In the genomic region with DNA sequence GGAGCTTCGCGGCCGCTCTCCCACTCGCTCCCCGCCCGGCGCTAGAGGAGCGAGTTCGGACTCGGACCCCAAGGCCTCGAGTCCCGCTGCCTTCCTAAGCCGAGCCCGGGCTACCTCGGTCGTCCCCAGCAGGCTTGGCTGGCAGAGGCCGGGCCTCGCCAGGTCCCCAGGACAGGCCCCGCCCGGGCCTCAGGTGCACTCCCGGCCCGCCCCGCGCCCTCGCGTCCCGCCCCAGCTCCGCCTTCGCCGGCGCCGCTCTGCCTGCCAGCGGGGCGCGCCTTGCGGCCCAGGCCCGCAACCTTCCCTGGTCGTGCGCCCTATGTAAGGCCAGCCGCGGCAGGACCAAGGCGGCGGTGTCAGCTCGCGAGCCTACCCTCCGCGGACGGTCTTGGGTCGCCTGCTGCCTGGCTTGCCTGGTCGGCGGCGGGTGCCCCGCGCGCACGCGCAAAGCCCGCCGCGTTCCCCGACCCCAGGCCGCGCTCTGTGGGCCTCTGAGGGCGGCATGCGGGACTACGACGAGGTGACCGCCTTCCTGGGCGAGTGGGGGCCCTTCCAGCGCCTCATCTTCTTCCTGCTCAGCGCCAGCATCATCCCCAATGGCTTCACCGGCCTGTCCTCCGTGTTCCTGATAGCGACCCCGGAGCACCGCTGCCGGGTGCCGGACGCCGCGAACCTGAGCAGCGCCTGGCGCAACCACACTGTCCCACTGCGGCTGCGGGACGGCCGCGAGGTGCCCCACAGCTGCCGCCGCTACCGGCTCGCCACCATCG, we compare ENCODE assay signal across 1 cellular context.
A peak's percentile ranks its signal among the peaks of the same experiment; 100 is the strongest.
TF ChIP-seq lines count a peak whose summit lies in the region.

TSS of gene SLC22A5 (plus strand) at position 240 of the 770 bp plus-strand sequence. CDS start at position 503, 263 bp downstream.

TF ChIP-seq in K562, 482 proteins besides CTCF, POLR2A, EP300 and RAD21 (continued from another document and continues in another):
- no peak for TF ChIP-seq ZNF436 (CRISPR knock-in tag; IDR thresholded peaks at IDR 0.05)
- peak; percentile 41; the same call in 1 of the 2 replicates for TF ChIP-seq EGR1 (conservative IDR thresholded peaks at IDR 0.05)
- TF ChIP-seq ZBTB9 (CRISPR knock-in tag; IDR thresholded peaks at IDR 0.05) = 0 out of 2 replicates have a peak, but pooled peaks have one; percentile 12
- peak; percentile 67; the same call in 1 of the 2 replicates for TF ChIP-seq ZBTB7A (IDR thresholded peaks at IDR 0.05; ENCODE audit: borderline replicate concordance, control insufficient read depth, low read depth, low read length)
- no peak for TF ChIP-seq SAFB (IDR thresholded peaks at IDR 0.05; ENCODE audit: borderline replicate concordance, low read depth, low read length)
- TF ChIP-seq RBBP5 (IDR thresholded peaks at IDR 0.05; ENCODE audit: borderline replicate concordance, insufficient read depth, low read length, poor library complexity, severe bottlenecking) = peak; percentile 93
- TF ChIP-seq, protein P1, sequence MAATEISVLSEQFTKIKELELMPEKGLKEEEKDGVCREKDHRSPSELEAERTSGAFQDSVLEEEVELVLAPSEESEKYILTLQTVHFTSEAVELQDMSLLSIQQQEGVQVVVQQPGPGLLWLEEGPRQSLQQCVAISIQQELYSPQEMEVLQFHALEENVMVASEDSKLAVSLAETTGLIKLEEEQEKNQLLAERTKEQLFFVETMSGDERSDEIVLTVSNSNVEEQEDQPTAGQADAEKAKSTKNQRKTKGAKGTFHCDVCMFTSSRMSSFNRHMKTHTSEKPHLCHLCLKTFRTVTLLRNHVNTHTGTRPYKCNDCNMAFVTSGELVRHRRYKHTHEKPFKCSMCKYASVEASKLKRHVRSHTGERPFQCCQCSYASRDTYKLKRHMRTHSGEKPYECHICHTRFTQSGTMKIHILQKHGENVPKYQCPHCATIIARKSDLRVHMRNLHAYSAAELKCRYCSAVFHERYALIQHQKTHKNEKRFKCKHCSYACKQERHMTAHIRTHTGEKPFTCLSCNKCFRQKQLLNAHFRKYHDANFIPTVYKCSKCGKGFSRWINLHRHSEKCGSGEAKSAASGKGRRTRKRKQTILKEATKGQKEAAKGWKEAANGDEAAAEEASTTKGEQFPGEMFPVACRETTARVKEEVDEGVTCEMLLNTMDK (IDR thresholded peaks at IDR 0.05; ENCODE audit: borderline replicate concordance, insufficient read depth, low read depth, low read length, poor library complexity, severe bottlenecking) = peak; percentile 20
- TF ChIP-seq MNT (conservative IDR thresholded peaks at IDR 0.05) = peak in 1 of 2 experiments; percentile 34; a peak in 1 of 4 replicates
- TF ChIP-seq POLR2H (tag; IDR thresholded peaks at IDR 0.05; ENCODE audit: low read depth) = 0 out of 2 replicates have a peak, but pooled peaks have one; percentile 8
- TF ChIP-seq, protein P2, sequence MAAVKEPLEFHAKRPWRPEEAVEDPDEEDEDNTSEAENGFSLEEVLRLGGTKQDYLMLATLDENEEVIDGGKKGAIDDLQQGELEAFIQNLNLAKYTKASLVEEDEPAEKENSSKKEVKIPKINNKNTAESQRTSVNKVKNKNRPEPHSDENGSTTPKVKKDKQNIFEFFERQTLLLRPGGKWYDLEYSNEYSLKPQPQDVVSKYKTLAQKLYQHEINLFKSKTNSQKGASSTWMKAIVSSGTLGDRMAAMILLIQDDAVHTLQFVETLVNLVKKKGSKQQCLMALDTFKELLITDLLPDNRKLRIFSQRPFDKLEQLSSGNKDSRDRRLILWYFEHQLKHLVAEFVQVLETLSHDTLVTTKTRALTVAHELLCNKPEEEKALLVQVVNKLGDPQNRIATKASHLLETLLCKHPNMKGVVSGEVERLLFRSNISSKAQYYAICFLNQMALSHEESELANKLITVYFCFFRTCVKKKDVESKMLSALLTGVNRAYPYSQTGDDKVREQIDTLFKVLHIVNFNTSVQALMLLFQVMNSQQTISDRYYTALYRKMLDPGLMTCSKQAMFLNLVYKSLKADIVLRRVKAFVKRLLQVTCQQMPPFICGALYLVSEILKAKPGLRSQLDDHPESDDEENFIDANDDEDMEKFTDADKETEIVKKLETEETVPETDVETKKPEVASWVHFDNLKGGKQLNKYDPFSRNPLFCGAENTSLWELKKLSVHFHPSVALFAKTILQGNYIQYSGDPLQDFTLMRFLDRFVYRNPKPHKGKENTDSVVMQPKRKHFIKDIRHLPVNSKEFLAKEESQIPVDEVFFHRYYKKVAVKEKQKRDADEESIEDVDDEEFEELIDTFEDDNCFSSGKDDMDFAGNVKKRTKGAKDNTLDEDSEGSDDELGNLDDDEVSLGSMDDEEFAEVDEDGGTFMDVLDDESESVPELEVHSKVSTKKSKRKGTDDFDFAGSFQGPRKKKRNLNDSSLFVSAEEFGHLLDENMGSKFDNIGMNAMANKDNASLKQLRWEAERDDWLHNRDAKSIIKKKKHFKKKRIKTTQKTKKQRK (IDR thresholded peaks at IDR 0.05; ENCODE audit: borderline replicate concordance, low read depth, low read length) = no peak
- 0 out of 2 replicates have a peak, but pooled peaks have one; percentile 77 for TF ChIP-seq ZNF282 (CRISPR knock-in tag; IDR thresholded peaks at IDR 0.05)
- TF ChIP-seq HNRNPK (IDR thresholded peaks at IDR 0.05; ENCODE audit: low read depth, low read length, poor library complexity, severe bottlenecking) = no peak
- TF ChIP-seq CREB1 (IDR thresholded peaks at IDR 0.05) = 0 out of 2 replicates have a peak, but pooled peaks have one; percentile 17
- TF ChIP-seq CREB1 (CRISPR knock-in tag; IDR thresholded peaks at IDR 0.05) = no peak
- 0 out of 2 replicates have a peak, but pooled peaks have one; percentile 41 for TF ChIP-seq TARDBP (IDR thresholded peaks at IDR 0.05)
- TF ChIP-seq SMAD4 (CRISPR knock-in tag; conservative IDR thresholded peaks at IDR 0.05) = peak; percentile 71
- TF ChIP-seq ZNF592 (IDR thresholded peaks at IDR 0.05) = peak; percentile 69
- TF ChIP-seq CTBP1 (IDR thresholded peaks at IDR 0.05; ENCODE audit: borderline replicate concordance) = peak; percentile 89
- no peak for TF ChIP-seq CHCHD3 (CRISPR knock-in tag; IDR thresholded peaks at IDR 0.05)
- peak in 1 of 2 experiments; percentile 67; a peak in 1 of 4 replicates for TF ChIP-seq NONO (IDR thresholded peaks at IDR 0.05; ENCODE audit: low read depth in 2 of 2, low read length in 1 of 2)
- peak; percentile 88 for TF ChIP-seq POLR2G (IDR thresholded peaks at IDR 0.05; ENCODE audit: low read depth, low read length)
- TF ChIP-seq MAFG (tag; conservative IDR thresholded peaks at IDR 0.05) = no peak
- TF ChIP-seq, protein P3, sequence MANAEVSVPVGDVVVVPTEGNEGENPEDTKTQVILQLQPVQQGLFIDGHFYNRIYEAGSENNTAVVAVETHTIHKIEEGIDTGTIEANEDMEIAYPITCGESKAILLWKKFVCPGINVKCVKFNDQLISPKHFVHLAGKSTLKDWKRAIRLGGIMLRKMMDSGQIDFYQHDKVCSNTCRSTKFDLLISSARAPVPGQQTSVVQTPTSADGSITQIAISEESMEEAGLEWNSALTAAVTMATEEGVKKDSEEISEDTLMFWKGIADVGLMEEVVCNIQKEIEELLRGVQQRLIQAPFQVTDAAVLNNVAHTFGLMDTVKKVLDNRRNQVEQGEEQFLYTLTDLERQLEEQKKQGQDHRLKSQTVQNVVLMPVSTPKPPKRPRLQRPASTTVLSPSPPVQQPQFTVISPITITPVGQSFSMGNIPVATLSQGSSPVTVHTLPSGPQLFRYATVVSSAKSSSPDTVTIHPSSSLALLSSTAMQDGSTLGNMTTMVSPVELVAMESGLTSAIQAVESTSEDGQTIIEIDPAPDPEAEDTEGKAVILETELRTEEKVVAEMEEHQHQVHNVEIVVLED (CRISPR knock-in tag; IDR thresholded peaks at IDR 0.05) = no peak
- no peak for TF ChIP-seq ZNF239 (CRISPR knock-in tag; IDR thresholded peaks at IDR 0.05)
- TF ChIP-seq ZC3H4 (CRISPR knock-in tag; IDR thresholded peaks at IDR 0.05; ENCODE audit: borderline replicate concordance) = peak; percentile 67; the same call in 1 of the 2 replicates
- TF ChIP-seq ID3 (CRISPR knock-in tag; IDR thresholded peaks at IDR 0.05) = no peak
- TF ChIP-seq ID3 (tag; IDR thresholded peaks at IDR 0.05) = peak; percentile 57; the same call in 1 of the 2 replicates
- TF ChIP-seq PML (IDR thresholded peaks at IDR 0.05; ENCODE audit: low read length) = peak; percentile 11; the same call in 1 of the 2 replicates
